ENCODE assay signal across 8 cellular contexts in the genomic region with DNA sequence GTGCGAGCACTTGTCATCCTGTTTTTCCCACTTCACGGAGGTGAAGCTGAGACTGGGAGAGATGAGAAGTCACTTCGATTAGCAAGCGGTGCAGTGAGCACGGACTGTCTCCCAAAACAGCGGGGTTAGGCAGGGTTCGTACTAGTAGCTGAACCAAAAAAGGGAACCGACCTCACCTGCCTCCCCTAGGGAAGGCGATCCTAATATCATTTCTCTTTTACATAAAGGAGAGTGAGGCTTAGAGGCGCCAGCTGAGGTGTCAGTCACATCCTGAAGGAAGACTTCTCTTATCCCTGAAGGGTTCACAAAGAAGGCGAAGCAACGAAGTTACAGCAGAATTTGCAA. TPM values are rescaled to one million over a fixed set of nuclear protein-coding genes. Genes with fewer than 3 reads are reported as not detected.
A peak's percentile ranks its signal among the peaks of the same experiment; 100 is the strongest.
DNase-seq lines count a peak whose midpoint lies in the region; ATAC-seq and TF ChIP-seq lines count a peak whose summit lies in the region.

No MANE protein-coding gene starts in this region.

- intact Hi-C loops in spleen (cut with DNase I; ENCODE audit: low total_unique reads): no loop called here

- peaks cover 14 to 45% (median 34%) of the 10 kb centered on the region in 11 experiments; a peak in 20 of 22 replicates for H4K20me1 ChIP-seq in BLaER1 treated with 17β-estradiol and CSF1 and Interleukin-3, amounts not matched to agents 10 nM and 100 nM

- H3K9ac ChIP-seq in BLaER1 treated with 17β-estradiol and CSF1 and Interleukin-3, amounts not matched to agents 10 nM and 100 nM: peak overlapping the region; percentile 84 to 96 (median 92)

- POLR2A ChIA-PET in RWPE1 (lab: Yijun Ruan, JAX; ENCODE audit: low non-redundant PET): interaction anchor here (0.5 to 1.3 kb wide), 4 partner anchors 9 to 31 kb away, joined by 3 to 6 read pairs (median 4); no protein-coding TSS in a partner anchor

- H3K4me1 ChIP-seq in BLaER1 treated with 17β-estradiol and CSF1 and Interleukin-3, amounts not matched to agents 10 nM and 100 nM: peaks cover 45 to 67% (median 60%) of the 10 kb centered on the region in 10 experiments
- peaks cover 25 to 78% (median 50%) of the 10 kb centered on the region in 6 donors for H3K4me1 ChIP-seq in spleen

- H3K4me3 ChIP-seq in BLaER1 treated with 17β-estradiol and CSF1 and Interleukin-3, amounts not matched to agents 10 nM and 100 nM: peak overlapping the region; percentile 80 to 100 (median 92)
- peak overlapping the region; percentile 93 to 95 for H3K4me3 ChIP-seq in foreskin fibroblast (ENCODE audit: low read depth in 1 of 2, low read length in 2 of 2)
- peak overlapping the region; percentile 63 to 93 (median 82) for H3K4me3 ChIP-seq in spleen

- peak overlapping the region; percentile 25 to 88 (median 79); a peak in 21 of 22 replicates for H3K27ac ChIP-seq in BLaER1 treated with 17β-estradiol and CSF1 and Interleukin-3, amounts not matched to agents 10 nM and 100 nM
- H3K27ac ChIP-seq in RWPE1: peak overlapping the region; percentile 76
- H3K27ac ChIP-seq in spleen: peak overlapping the region; percentile 69 to 91 (median 84)

- peak overlapping the region; percentile 83 to 97 (median 86) for H3K4me2 ChIP-seq in BLaER1 treated with 17β-estradiol and CSF1 and Interleukin-3, amounts not matched to agents 10 nM and 100 nM

- TF ChIP-seq POLR2A in spleen (IDR thresholded peaks at IDR 0.05): no peak
- TF ChIP-seq POLR2A in erythroblast (IDR thresholded peaks at IDR 0.05; ENCODE audit: low read length): no peak

- no peaks in the 10 kb centered on the region for H3K9me3 ChIP-seq in BLaER1 treated with 17β-estradiol and CSF1 and Interleukin-3, amounts not matched to agents 10 nM and 100 nM (replicated peaks in 1 of 11)
- H3K9me3 ChIP-seq in spleen: no peaks in the 10 kb centered on the region

- ATAC-seq in GM21723 (IDR thresholded peaks at IDR 0.05; ENCODE audit: unreplicated experiment): peak; percentile 10

- WGBS in spleen, 5 donors: 20 to 25% (median 24%) methylated on average over 12 of the region's 12 CpGs

- no peak for TF ChIP-seq CTCF in RWPE1 (conservative IDR thresholded peaks at IDR 0.05; ENCODE audit: low read depth)
- TF ChIP-seq CTCF in foreskin fibroblast (IDR thresholded peaks at IDR 0.05; ENCODE audit: low read depth, low read length): no peak
- TF ChIP-seq CTCF in spleen (IDR thresholded peaks at IDR 0.05 in 8 of 11, conservative IDR thresholded peaks at IDR 0.05 in 3 of 11): no peak

- peaks cover 22 to 28% (median 24%) of the 10 kb centered on the region in 11 experiments; a peak in 21 of 22 replicates for H3K36me3 ChIP-seq in BLaER1 treated with 17β-estradiol and CSF1 and Interleukin-3, amounts not matched to agents 10 nM and 100 nM
- H3K36me3 ChIP-seq in spleen: peaks cover 0 to 27% (median 6%) of the 10 kb centered on the region in 6 donors

- peaks cover 10 to 32% (median 24%) of the 10 kb centered on the region in 11 experiments; a peak in 21 of 22 replicates for H3K27me3 ChIP-seq in BLaER1 treated with 17β-estradiol and CSF1 and Interleukin-3, amounts not matched to agents 10 nM and 100 nM
- H3K27me3 ChIP-seq in spleen (replicated peaks in 1 of 7): peaks cover 0 to 18% (median 0%) of the 10 kb centered on the region in 7 donors

- DNase-seq in RWPE1 (ENCODE audit: low spot score) (no peak), foreskin fibroblast (no peak), spleen (no peak), NCI-H187 (lab: John Stamatoyannopoulos, UW) (no peak), kidney tubule cell (ENCODE audit: low spot score) (no peak), erythroblast (lab: John Stamatoyannopoulos, UW) (no peak)

- CTCF ChIA-PET in RWPE1 (lab: Yijun Ruan, JAX): interaction anchor here (0.5 to 2.0 kb wide), 5 partner anchors 10 to 750 kb away, joined by 3 to 8 read pairs (median 3); no protein-coding TSS in a partner anchor

RNA-seq across cellular contexts. Expression of gene KIAA1191, which starts 0.5 kb away (rescaled TPM):
- total RNA-seq in spleen: 10 to 100 TPM; 60.2 to 99.0 (median 75.1) TPM
- polyA plus RNA-seq in spleen: 10 to 100 TPM; 24.4 to 34.4 (median 26.3) TPM

RNA-seq across cellular contexts. Expression of gene ARL10, which starts 3.2 kb away (rescaled TPM):
- 10 to 100 TPM in 3 of 7 donors, 1 to 10 TPM in 4; 4.7 to 17.8 (median 9.0) TPM for total RNA-seq in spleen
- 1 to 10 TPM; 1.6 to 4.0 (median 2.6) TPM for polyA plus RNA-seq in spleen

RNA-seq across cellular contexts. Expression of gene NOP16, which starts 26.3 kb away (rescaled TPM):
- total RNA-seq in spleen: 10 to 100 TPM in 5 of 7 donors, 1 to 10 TPM in 2; 5.9 to 23.3 (median 12.4) TPM
- polyA plus RNA-seq in spleen: 10 to 100 TPM; 37.4 to 47.1 (median 41.5) TPM

RNA-seq across cellular contexts. Expression of gene HIGD2A, which starts 26.5 kb away (rescaled TPM):
- 100 to 1,000 TPM in 4 of 7 donors, 10 to 100 TPM in 3; 89.3 to 191 (median 102) TPM for total RNA-seq in spleen
- polyA plus RNA-seq in spleen: 100 to 1,000 TPM; 196 to 276 (median 220) TPM

RNA-seq across cellular contexts. Expression of gene CLTB, which starts 54.3 kb away (rescaled TPM):
- total RNA-seq in spleen: 10 to 100 TPM; 51.9 to 70.2 (median 62.9) TPM
- 10 to 100 TPM; 64.1 to 98.4 (median 69.2) TPM for polyA plus RNA-seq in spleen
